14 cellular contexts compared by ENCODE assay signal in genomic region chr20:32516985-32517873, GRCh38.
A peak's percentile ranks its signal among the peaks of the same experiment; 100 is the strongest.
DNase-seq lines count a peak whose midpoint lies in the region; ATAC-seq and TF ChIP-seq lines count a peak whose summit lies in the region.
"Had no signal": no experiment of that assay in that cellular context is flagged by ENCODE, and none has a peak within 500 bp of the region (broad histone marks: within the 10 kb centered on the region; RNA-seq: fewer than 3 reads in every experiment).

No MANE protein-coding gene starts in this region.

- no peaks in the 10 kb centered on the region for H3K27me3 ChIP-seq in heart left ventricle
- no peaks in the 10 kb centered on the region for H3K27me3 ChIP-seq in right lobe of liver
- H3K27me3 ChIP-seq in upper lobe of right lung: no peaks in the 10 kb centered on the region
- H3K27me3 ChIP-seq: uterus had no signal

- no peak for TF ChIP-seq CTCF in heart left ventricle (IDR thresholded peaks at IDR 0.05)
- no peak for TF ChIP-seq CTCF in right lobe of liver (IDR thresholded peaks at IDR 0.05)
- no peak for TF ChIP-seq CTCF in upper lobe of right lung (IDR thresholded peaks at IDR 0.05)

- peaks cover 0 to 42% (median 22%) of the 10 kb centered on the region in 12 donors for H3K4me1 ChIP-seq in heart left ventricle
- H3K4me1 ChIP-seq in right lobe of liver: peaks cover 0 to 38% (median 2%) of the 10 kb centered on the region in 4 donors
- H3K4me1 ChIP-seq in upper lobe of right lung: peaks cover 17% of the 10 kb centered on the region
- H3K4me1 ChIP-seq: uterus had no signal

- H3K36me3 ChIP-seq in heart left ventricle (no peaks in the 10 kb centered on the region), right lobe of liver (no peaks in the 10 kb centered on the region), upper lobe of right lung (no peaks in the 10 kb centered on the region)
- H3K36me3 ChIP-seq: uterus had no signal

- 41 to 60% (median 51%) methylated on average over 7 to 14 of the region's 14 CpGs for WGBS in heart left ventricle, 4 donors
- WGBS in right lobe of liver (ENCODE audit: insufficient coverage, low coverage, low lambda C conversion rate, missing lambda C conversion rate): 76% methylated on average over 7 of the region's 14 CpGs

- H3K4me3 ChIP-seq in heart left ventricle: no peak overlapping the region
- H3K4me3 ChIP-seq in right lobe of liver: no peak overlapping the region
- no peak overlapping the region for H3K4me3 ChIP-seq in upper lobe of right lung
- H3K4me3 ChIP-seq: uterus had no signal

- intact Hi-C loops in heart left ventricle (cut with DNase I): no loop called here
- intact Hi-C loops in cardiac septum (cut with DNase I): loop anchor here (5.0 kb wide), 1 partner anchor 45 kb away; no protein-coding TSS in a partner anchor
- intact Hi-C loops in right lobe of liver (cut with DNase I): loop anchor here in 1 of 2 donors (5.0 kb wide), 1 partner anchor 135 kb away; no protein-coding TSS in a partner anchor
- intact Hi-C loops in upper lobe of right lung (cut with DNase I): no loop called here

- DNase-seq in heart left ventricle (peak in 4 of 5 donors; percentile 25 to 67 (median 56)), cardiac septum (ENCODE audit: low spot score) (no peak), right lobe of liver (no peak), upper lobe of right lung (no peak), NOMO-1 treated with dmso at 0.1 percent for 144 hours (lab: John Stamatoyannopoulos, UW; ENCODE audit: unreplicated experiment) (no peak)
- DNase-seq: activated T-cell treated with anti-CD3 and anti-CD28 coated beads, Interleukin-2, amount 50 U/mL, for 24 hours; erythroblast; naive B cell; NCI-H510A; small intestine; uterus had no signal

- H3K9me3 ChIP-seq in heart left ventricle (no peaks in the 10 kb centered on the region), right lobe of liver (no peaks in the 10 kb centered on the region), upper lobe of right lung (no peaks in the 10 kb centered on the region)
- H3K9me3 ChIP-seq: uterus had no signal

- TF ChIP-seq POLR2A in heart left ventricle (IDR thresholded peaks at IDR 0.05) (no peak), right lobe of liver (IDR thresholded peaks at IDR 0.05) (no peak)

- ATAC-seq in heart left ventricle: peak; percentile 45 to 73 (median 50)
- ATAC-seq in right lobe of liver: peak in 3 of 4 donors; percentile 2 to 10 (median 10)
- ATAC-seq in upper lobe of right lung: peak; percentile 64
- no peak for ATAC-seq in HG02852 (IDR thresholded peaks at IDR 0.05; ENCODE audit: unreplicated experiment)
- ATAC-seq in GM18517 (IDR thresholded peaks at IDR 0.05; ENCODE audit: unreplicated experiment): no peak

- H3K27ac ChIP-seq in heart left ventricle: peak overlapping the region in 10 of 12 donors; percentile 6 to 81 (median 56)
- H3K27ac ChIP-seq in cingulate gyrus (ENCODE audit: low read depth, low read length): peak overlapping the region; percentile 88
- H3K27ac ChIP-seq in right lobe of liver: no peak overlapping the region
- H3K27ac ChIP-seq in upper lobe of right lung: peak overlapping the region; percentile 42
- H3K27ac ChIP-seq: uterus had no signal

Comparison
In these comparisons a context has a peak if more than half of its experiments do, and no peak if none do; other contexts are left out.
1. DNase-seq: peak in heart left ventricle (4 of 5); none in cardiac septum (single experiment), right lobe of liver (0 of 3), upper lobe of right lung (single experiment) and NOMO-1 treated with dmso at 0.1 percent for 144 hours (single experiment).
2. ATAC-seq: peak in heart left ventricle (4 of 4), right lobe of liver (3 of 4) and upper lobe of right lung (single experiment); none in HG02852 (single experiment) and GM18517 (single experiment).
3. H3K27ac ChIP-seq: peak in heart left ventricle (10 of 12), cingulate gyrus (single experiment) and upper lobe of right lung (single experiment); none in right lobe of liver (0 of 3).